ENCODE assay signal across 8 cellular contexts in genomic region chr4:78954048-78954666, GRCh38. TPM values are rescaled to one million over a fixed set of nuclear protein-coding genes. Genes with fewer than 3 reads are reported as not detected.
DNase-seq lines count a peak whose midpoint lies in the region; ATAC-seq and TF ChIP-seq lines count a peak whose summit lies in the region.

No MANE protein-coding gene starts in this region.

- WGBS in transverse colon (ENCODE audit: low coverage in 1 of 2), 2 donors: 45 to 46% methylated on average over 3 to 7 of the region's 7 CpGs

- ATAC-seq in stimulated activated naive CD8-positive, alpha-beta T cell treated with anti-CD3 and anti-CD28 coated beads, Interleukin-15, Interleukin-2, amounts not matched to agents 100 U/mL and 50 U/mL, for 24 hours: no peak
- ATAC-seq in GM21447 (IDR thresholded peaks at IDR 0.05; ENCODE audit: unreplicated experiment) (no peak), GM18517 (IDR thresholded peaks at IDR 0.05; ENCODE audit: unreplicated experiment) (no peak)

- TF ChIP-seq POLR2A in transverse colon (IDR thresholded peaks at IDR 0.05): no peak

- no peak for TF ChIP-seq EP300 in transverse colon (IDR thresholded peaks at IDR 0.05; ENCODE audit: low read depth)

- no peaks in the 10 kb centered on the region for H3K4me1 ChIP-seq in transverse colon

- in situ Hi-C loops in transverse colon (cut with MboI; ENCODE audit: low pct_ligation_motif_present in 1 of 4, low pct_unique_long_range_greater_than_20kb in 1 of 4, low sequenced_read_pairs in 3 of 4): loop anchor here (10.0 to 25.0 kb wide), 2 partner anchors 1258 to 1261 kb away; no protein-coding TSS in a partner anchor

- H3K4me3 ChIP-seq in GM12875 (ENCODE audit: low read depth, low read length) (no peak overlapping the region), epithelial cell of proximal tubule (ENCODE audit: low read depth, low read length) (no peak overlapping the region), transverse colon (no peak overlapping the region)

- TF ChIP-seq CTCF in 22Rv1 (IDR thresholded peaks at IDR 0.05): peak; percentile 68
- peak; percentile 53; the same call in 1 of the 2 replicates for TF ChIP-seq CTCF in GM12875 (IDR thresholded peaks at IDR 0.05; ENCODE audit: borderline replicate concordance, insufficient read depth, low read depth, low read length)
- TF ChIP-seq CTCF in epithelial cell of proximal tubule (conservative IDR thresholded peaks at IDR 0.05; ENCODE audit: low read depth, low read length): peak; percentile 59
- TF ChIP-seq CTCF in transverse colon (IDR thresholded peaks at IDR 0.05): peak in 3 of 5 experiments; percentile 10 to 21 (median 10)

- H3K27me3 ChIP-seq in transverse colon: no peaks in the 10 kb centered on the region

- H3K9me3 ChIP-seq in transverse colon: no peaks in the 10 kb centered on the region

- intact Hi-C loops in transverse colon (cut with DNase I; ENCODE audit: low total_unique reads): loop anchor here (5.0 kb wide), 1 partner anchor 1258 kb away; no protein-coding TSS in a partner anchor

- DNase-seq in NCI-H510A treated with DMSO at 0.1 percent for 48 hours (lab: John Stamatoyannopoulos, UW) (peak; percentile 49), epithelial cell of proximal tubule (ENCODE audit: low read depth) (no peak), transverse colon (no peak)
- no peak for DNase-seq in stimulated activated naive CD8-positive, alpha-beta T cell treated with anti-CD3 and anti-CD28 coated beads, Interleukin-15, Interleukin-2, amounts not matched to agents 100 U/mL and 50 U/mL, for 24 hours

- H3K36me3 ChIP-seq in transverse colon: no peaks in the 10 kb centered on the region

- no peak overlapping the region for H3K27ac ChIP-seq in 22Rv1
- H3K27ac ChIP-seq in transverse colon: no peak overlapping the region

RNA-seq across cellular contexts. Expression of gene PAQR3, which starts 14.9 kb away (rescaled TPM):
- total RNA-seq in epithelial cell of proximal tubule (27.8 and 31.7 TPM in 2 replicates), transverse colon (10 to 100 TPM in 3 of 4 donors, 1 to 10 TPM in 1; 4.0 to 13.1 (median 12.7) TPM)

Comparison
In these comparisons a context has a peak if more than half of its experiments do, and no peak if none do; other contexts are left out.
1. CTCF ChIP-seq: peak in every context shown above with its lines; median percentile 68 in 22Rv1; 59 in epithelial cell of proximal tubule; 53 in GM12875; 10 in transverse colon.